ENCODE assay signal across 1 cellular context in genomic region chr17:39915559-39915958, GRCh38.
TF ChIP-seq lines count a peak whose summit lies in the region.

No MANE protein-coding gene starts in this region.

TF ChIP-seq in GM12878, 131 proteins besides CTCF, POLR2A, EP300 and RAD21:
- TF ChIP-seq CEBPZ (IDR thresholded peaks at IDR 0.05; ENCODE audit: low read depth, low read length) (no peak), DPF2 (IDR thresholded peaks at IDR 0.05) (peak; percentile 38; the same call in 1 of the 2 replicates), RUNX3 (IDR thresholded peaks at IDR 0.05; ENCODE audit: low read length) (peak; percentile 77), BCL11A (IDR thresholded peaks at IDR 0.05; ENCODE audit: low read depth, low read length) (peak; percentile 71), FOXM1 (IDR thresholded peaks at IDR 0.05; ENCODE audit: low read depth, low read length) (0 out of 2 replicates have a peak, but pooled peaks have one; percentile 61), ETV6 (conservative IDR thresholded peaks at IDR 0.05 in 1 of 2, IDR thresholded peaks at IDR 0.05 in 1 of 2; ENCODE audit: borderline replicate concordance in 1 of 2, low read depth in 1 of 2) (peak in 1 of 2 experiments; percentile 47; a peak in 1 of 4 replicates), IKZF2 (IDR thresholded peaks at IDR 0.05) (peak; percentile 15 to 48; a peak in 2 of 4 replicates), NR2F1 (conservative IDR thresholded peaks at IDR 0.05) (0 out of 2 replicates have a peak, but pooled peaks have one; percentile 26), EED (IDR thresholded peaks at IDR 0.05; ENCODE audit: low read depth) (peak; percentile 52; the same call in 1 of the 2 replicates), ZNF384 (IDR thresholded peaks at IDR 0.05; ENCODE audit: borderline replicate concordance, low read depth, low read length) (0 out of 2 replicates have a peak, but pooled peaks have one; percentile 16), CBFB (IDR thresholded peaks at IDR 0.05; ENCODE audit: low read depth) (0 out of 2 replicates have a peak, but pooled peaks have one; percentile 29), KDM1A (IDR thresholded peaks at IDR 0.05; ENCODE audit: borderline replicate concordance) (no peak), CREM (IDR thresholded peaks at IDR 0.05; ENCODE audit: low read depth) (0 out of 2 replicates have a peak, but pooled peaks have one; percentile 24), CHD4 (IDR thresholded peaks at IDR 0.05) (no peak), JUND (IDR thresholded peaks at IDR 0.05; ENCODE audit: low read depth, low read length) (no peak), JUNB (IDR thresholded peaks at IDR 0.05) (peak; percentile 72), MYC (IDR thresholded peaks at IDR 0.05; ENCODE audit: insufficient read depth, insufficient read length, insufficient replicate concordance, low read length, severe bottlenecking) (no peak), IKZF1 (conservative IDR thresholded peaks at IDR 0.05) (no peak), NFIC (IDR thresholded peaks at IDR 0.05; ENCODE audit: low read depth, low read length) (peak; percentile 65; the same call in 1 of the 2 replicates), IRF4 (IDR thresholded peaks at IDR 0.05; ENCODE audit: low read depth, low read length) (peak; percentile 65; the same call in 1 of the 2 replicates), ZBTB11 (CRISPR knock-in tag; IDR thresholded peaks at IDR 0.05) (no peak), MTA2 (IDR thresholded peaks at IDR 0.05; ENCODE audit: low read depth) (peak; percentile 63; the same call in 1 of the 2 replicates)
- TF ChIP-seq, protein P1, sequence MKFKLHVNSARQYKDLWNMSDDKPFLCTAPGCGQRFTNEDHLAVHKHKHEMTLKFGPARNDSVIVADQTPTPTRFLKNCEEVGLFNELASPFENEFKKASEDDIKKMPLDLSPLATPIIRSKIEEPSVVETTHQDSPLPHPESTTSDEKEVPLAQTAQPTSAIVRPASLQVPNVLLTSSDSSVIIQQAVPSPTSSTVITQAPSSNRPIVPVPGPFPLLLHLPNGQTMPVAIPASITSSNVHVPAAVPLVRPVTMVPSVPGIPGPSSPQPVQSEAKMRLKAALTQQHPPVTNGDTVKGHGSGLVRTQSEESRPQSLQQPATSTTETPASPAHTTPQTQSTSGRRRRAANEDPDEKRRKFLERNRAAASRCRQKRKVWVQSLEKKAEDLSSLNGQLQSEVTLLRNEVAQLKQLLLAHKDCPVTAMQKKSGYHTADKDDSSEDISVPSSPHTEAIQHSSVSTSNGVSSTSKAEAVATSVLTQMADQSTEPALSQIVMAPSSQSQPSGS (IDR thresholded peaks at IDR 0.05; ENCODE audit: low read length) = peak; percentile 58
- TF ChIP-seq, protein P2, sequence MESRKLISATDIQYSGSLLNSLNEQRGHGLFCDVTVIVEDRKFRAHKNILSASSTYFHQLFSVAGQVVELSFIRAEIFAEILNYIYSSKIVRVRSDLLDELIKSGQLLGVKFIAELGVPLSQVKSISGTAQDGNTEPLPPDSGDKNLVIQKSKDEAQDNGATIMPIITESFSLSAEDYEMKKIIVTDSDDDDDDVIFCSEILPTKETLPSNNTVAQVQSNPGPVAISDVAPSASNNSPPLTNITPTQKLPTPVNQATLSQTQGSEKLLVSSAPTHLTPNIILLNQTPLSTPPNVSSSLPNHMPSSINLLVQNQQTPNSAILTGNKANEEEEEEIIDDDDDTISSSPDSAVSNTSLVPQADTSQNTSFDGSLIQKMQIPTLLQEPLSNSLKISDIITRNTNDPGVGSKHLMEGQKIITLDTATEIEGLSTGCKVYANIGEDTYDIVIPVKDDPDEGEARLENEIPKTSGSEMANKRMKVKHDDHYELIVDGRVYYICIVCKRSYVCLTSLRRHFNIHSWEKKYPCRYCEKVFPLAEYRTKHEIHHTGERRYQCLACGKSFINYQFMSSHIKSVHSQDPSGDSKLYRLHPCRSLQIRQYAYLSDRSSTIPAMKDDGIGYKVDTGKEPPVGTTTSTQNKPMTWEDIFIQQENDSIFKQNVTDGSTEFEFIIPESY (IDR thresholded peaks at IDR 0.05) = no peak
- TF ChIP-seq, protein P3, sequence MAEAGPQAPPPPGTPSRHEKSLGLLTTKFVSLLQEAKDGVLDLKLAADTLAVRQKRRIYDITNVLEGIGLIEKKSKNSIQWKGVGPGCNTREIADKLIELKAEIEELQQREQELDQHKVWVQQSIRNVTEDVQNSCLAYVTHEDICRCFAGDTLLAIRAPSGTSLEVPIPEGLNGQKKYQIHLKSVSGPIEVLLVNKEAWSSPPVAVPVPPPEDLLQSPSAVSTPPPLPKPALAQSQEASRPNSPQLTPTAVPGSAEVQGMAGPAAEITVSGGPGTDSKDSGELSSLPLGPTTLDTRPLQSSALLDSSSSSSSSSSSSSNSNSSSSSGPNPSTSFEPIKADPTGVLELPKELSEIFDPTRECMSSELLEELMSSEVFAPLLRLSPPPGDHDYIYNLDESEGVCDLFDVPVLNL (IDR thresholded peaks at IDR 0.05; ENCODE audit: low read depth, low read length) = no peak
- TF ChIP-seq, protein P4, sequence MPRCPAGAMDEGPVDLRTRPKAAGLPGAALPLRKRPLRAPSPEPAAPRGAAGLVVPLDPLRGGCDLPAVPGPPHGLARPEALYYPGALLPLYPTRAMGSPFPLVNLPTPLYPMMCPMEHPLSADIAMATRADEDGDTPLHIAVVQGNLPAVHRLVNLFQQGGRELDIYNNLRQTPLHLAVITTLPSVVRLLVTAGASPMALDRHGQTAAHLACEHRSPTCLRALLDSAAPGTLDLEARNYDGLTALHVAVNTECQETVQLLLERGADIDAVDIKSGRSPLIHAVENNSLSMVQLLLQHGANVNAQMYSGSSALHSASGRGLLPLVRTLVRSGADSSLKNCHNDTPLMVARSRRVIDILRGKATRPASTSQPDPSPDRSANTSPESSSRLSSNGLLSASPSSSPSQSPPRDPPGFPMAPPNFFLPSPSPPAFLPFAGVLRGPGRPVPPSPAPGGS (IDR thresholded peaks at IDR 0.05; ENCODE audit: borderline replicate concordance, insufficient read depth, low read depth, low read length, poor library complexity, severe bottlenecking) = peak; percentile 30
